ENCODE assay signal across 16 cellular contexts in genomic region chr10:35907548-35907947, GRCh38.
A peak's percentile ranks its signal among the peaks of the same experiment; 100 is the strongest.
DNase-seq lines count a peak whose midpoint lies in the region; ATAC-seq, FAIRE-seq and TF ChIP-seq lines count a peak whose summit lies in the region.
"Had no signal": no experiment of that assay in that cellular context is flagged by ENCODE, and none has a peak within 500 bp of the region (broad histone marks: within the 10 kb centered on the region; RNA-seq: fewer than 3 reads in every experiment).

No MANE protein-coding gene starts in this region.

- no peaks in the 10 kb centered on the region for H3K9me3 ChIP-seq in mucosa of descending colon

- no peak for TF ChIP-seq CTCF in GM23338 (conservative IDR thresholded peaks at IDR 0.05; ENCODE audit: low read depth in 2 of 2)
- no peak for TF ChIP-seq CTCF in epithelial cell of esophagus (IDR thresholded peaks at IDR 0.05; ENCODE audit: insufficient read depth, low read depth, low read length, missing control alignments)
- no peak for TF ChIP-seq CTCF in mucosa of descending colon (IDR thresholded peaks at IDR 0.05)

- no peaks in the 10 kb centered on the region for H3F3A ChIP-seq in GM23338 (replicated peaks; ENCODE audit: low read depth)

- H3K36me3 ChIP-seq in GM23338 (ENCODE audit: insufficient read depth) (no peaks in the 10 kb centered on the region), mucosa of descending colon (ENCODE audit: low read depth) (no peaks in the 10 kb centered on the region)
- H3K36me3 ChIP-seq: BLaER1 treated with 17β-estradiol and CSF1 and Interleukin-3, amounts not matched to agents 10 nM and 100 nM had no signal

- no peaks in the 10 kb centered on the region for H4K20me1 ChIP-seq in GM23338 (replicated peaks; ENCODE audit: insufficient read depth)
- H4K20me1 ChIP-seq: BLaER1 treated with 17β-estradiol and CSF1 and Interleukin-3, amounts not matched to agents 10 nM and 100 nM had no signal

- no peak for FAIRE-seq in RCC 7860 (lab: Jason Lieb, UNC)
- FAIRE-seq: GM12891, H54 had no signal

- ATAC-seq in GM23338 (peak; percentile 34; the same call in 2 of the 3 replicates), mucosa of descending colon (peak; percentile 25), HG02973 (IDR thresholded peaks at IDR 0.05; ENCODE audit: unreplicated experiment) (no peak), GM21737 (IDR thresholded peaks at IDR 0.05; ENCODE audit: unreplicated experiment) (no peak), GM21529 (IDR thresholded peaks at IDR 0.05; ENCODE audit: unreplicated experiment) (no peak)
- ATAC-seq: HCT116 had no signal

- DNase-seq in GM23338 (ENCODE audit: low spot score) (no peak), epithelial cell of esophagus (ENCODE audit: low read depth) (peak; percentile 45), mucosa of descending colon (no peak), RCC 7860 (ENCODE audit: low spot score) (no peak)
- DNase-seq: ACHN; CD4-positive, CD25-positive, alpha-beta regulatory T cell; DMS 273 treated with DMSO at 0.1 percent for 48 hours; KG1 had no signal

- no peaks in the 10 kb centered on the region; the same call in 2 of the 3 replicates for H3K9me3 Mint-ChIP-seq in GM23338

- H2AFZ ChIP-seq in GM23338, result peak overlapping the region; percentile 29; the same call in 1 of the 2 replicates

- no peak overlapping the region for H3K27ac Mint-ChIP-seq in GM23338
- H3K27ac Mint-ChIP-seq: CD4-positive, CD25-positive, alpha-beta regulatory T cell; IgD-negative memory B cell had no signal

- peaks cover 23% of the 10 kb centered on the region for H3K4me1 Mint-ChIP-seq in GM23338
- H3K4me1 Mint-ChIP-seq: CD4-positive, CD25-positive, alpha-beta regulatory T cell; IgD-negative memory B cell had no signal

- H3K27me3 Mint-ChIP-seq in GM23338 (ENCODE audit: insufficient read depth, low read depth, poor library complexity), result peaks cover 2% of the 10 kb centered on the region
- H3K27me3 Mint-ChIP-seq: CD4-positive, CD25-positive, alpha-beta regulatory T cell; IgD-negative memory B cell had no signal

- H3K4me3 ChIP-seq in GM23338 (no peak overlapping the region), epithelial cell of esophagus (ENCODE audit: low read length) (no peak overlapping the region), mucosa of descending colon (no peak overlapping the region)
- H3K4me3 ChIP-seq: BLaER1 treated with 17β-estradiol and CSF1 and Interleukin-3, amounts not matched to agents 10 nM and 100 nM had no signal

- no peaks in the 10 kb centered on the region for H3K27me3 ChIP-seq in GM23338 (ENCODE audit: insufficient read depth)
- H3K27me3 ChIP-seq: BLaER1 treated with 17β-estradiol and CSF1 and Interleukin-3, amounts not matched to agents 10 nM and 100 nM had no signal

- H3K9me2 ChIP-seq in GM23338 (ENCODE audit: insufficient read depth), result no peaks in the 10 kb centered on the region

- H3K79me2 ChIP-seq in GM23338 (replicated peaks; ENCODE audit: insufficient read depth), result no peaks in the 10 kb centered on the region

- peaks cover 5% of the 10 kb centered on the region; the same call in 1 of the 2 replicates for H3K4me1 ChIP-seq in GM23338 (ENCODE audit: insufficient read depth)
- H3K4me1 ChIP-seq in mucosa of descending colon (ENCODE audit: low read depth), result no peaks in the 10 kb centered on the region
- H3K4me1 ChIP-seq: BLaER1 treated with 17β-estradiol and CSF1 and Interleukin-3, amounts not matched to agents 10 nM and 100 nM had no signal

- no peak overlapping the region for H3K4me3 Mint-ChIP-seq in GM23338
- H3K4me3 Mint-ChIP-seq: CD4-positive, CD25-positive, alpha-beta regulatory T cell; IgD-negative memory B cell had no signal

- H3K4me2 ChIP-seq in GM23338, result no peak overlapping the region
- H3K4me2 ChIP-seq: BLaER1 treated with 17β-estradiol and CSF1 and Interleukin-3, amounts not matched to agents 10 nM and 100 nM had no signal

- intact Hi-C loops in mucosa of descending colon (cut with DNase I, micrococcal nuclease), result no loop called here

- H3K36me3 Mint-ChIP-seq in GM23338 (ENCODE audit: low read depth), result no peaks in the 10 kb centered on the region
- H3K36me3 Mint-ChIP-seq: CD4-positive, CD25-positive, alpha-beta regulatory T cell had no signal

- H3K27ac ChIP-seq in GM23338 (ENCODE audit: low read depth), result no peak overlapping the region
- H3K27ac ChIP-seq: BLaER1 treated with 17β-estradiol and CSF1 and Interleukin-3, amounts not matched to agents 10 nM and 100 nM had no signal

TF ChIP-seq in GM23338, 12 proteins besides CTCF, POLR2A, EP300 and RAD21 (continues in another document):
- no peak for TF ChIP-seq REST (IDR thresholded peaks at IDR 0.05; ENCODE audit: unreplicated experiment)
- TF ChIP-seq ZNF114 (CRISPR knock-in tag; IDR thresholded peaks at IDR 0.05), result no peak
- TF ChIP-seq ZNF462 (CRISPR knock-in tag; IDR thresholded peaks at IDR 0.05), result no peak

Comparison
In these comparisons a context has a peak if more than half of its experiments do, and no peak if none do; other contexts are left out.
1. ATAC-seq: peak in GM23338 (single experiment) and mucosa of descending colon (single experiment); none in HG02973 (single experiment), GM21737 (single experiment) and GM21529 (single experiment).